Comparison of ENCODE assay signal across 18 cellular contexts in genomic region chr15:70149667-70150404, GRCh38. TPM values are rescaled to one million over a fixed set of nuclear protein-coding genes. Genes with fewer than 3 reads are reported as not detected.
A peak's percentile ranks its signal among the peaks of the same experiment; 100 is the strongest.
DNase-seq lines count a peak whose midpoint lies in the region; ATAC-seq and TF ChIP-seq lines count a peak whose summit lies in the region.
"Had no signal": no experiment of that assay in that cellular context is flagged by ENCODE, and none has a peak within 500 bp of the region (broad histone marks: within the 10 kb centered on the region; RNA-seq: fewer than 3 reads in every experiment).

No MANE protein-coding gene starts in this region.

- peaks cover 5 to 15% (median 12%) of the 10 kb centered on the region in 3 donors for H3K27me3 Mint-ChIP-seq in CD14-positive monocyte (ENCODE audit: low read depth in 3 of 3)
- H3K27me3 Mint-ChIP-seq: activated CD4-positive, alpha-beta memory T cell treated with anti-CD3 and anti-CD28 coated beads for 36 hours had no signal

- H3K36me3 Mint-ChIP-seq in CD14-positive monocyte = no peaks in the 10 kb centered on the region
- H3K36me3 Mint-ChIP-seq: activated CD4-positive, alpha-beta memory T cell treated with anti-CD3 and anti-CD28 coated beads for 36 hours had no signal

- no peak overlapping the region for H2AFZ ChIP-seq in GM23248
- H2AFZ ChIP-seq in OCI-LY1 (ENCODE audit: low read length) = no peak overlapping the region

- H3K27ac Mint-ChIP-seq in CD14-positive monocyte = no peak overlapping the region
- H3K27ac Mint-ChIP-seq: activated CD4-positive, alpha-beta memory T cell treated with anti-CD3 and anti-CD28 coated beads for 36 hours; activated T-cell treated with anti-CD3 and anti-CD28 coated beads, Interleukin-2, amount 50 U/mL, for 72 hours had no signal

- H3K79me2 ChIP-seq in GM23248 (ENCODE audit: insufficient read depth) (no peaks in the 10 kb centered on the region), OCI-LY1 (ENCODE audit: insufficient read depth, low read length) (no peaks in the 10 kb centered on the region)

- H3K4me1 Mint-ChIP-seq in CD14-positive monocyte = peaks cover 28% of the 10 kb centered on the region

- H4K20me1 ChIP-seq in GM23248 (ENCODE audit: insufficient read depth) (no peaks in the 10 kb centered on the region), OCI-LY1 (ENCODE audit: insufficient read depth, low read length) (no peaks in the 10 kb centered on the region)
- H4K20me1 ChIP-seq: BLaER1 had no signal

- H3K9ac ChIP-seq in GM23248 (no peak overlapping the region), OCI-LY1 (ENCODE audit: low read length) (no peak overlapping the region)
- H3K9ac ChIP-seq: BLaER1 had no signal

- H3K9me2 ChIP-seq in GM23248 (ENCODE audit: insufficient read depth) = no peaks in the 10 kb centered on the region
- no peaks in the 10 kb centered on the region for H3K9me2 ChIP-seq in OCI-LY1 (ENCODE audit: low read depth, low read length)

- no peaks in the 10 kb centered on the region for H3K9me3 ChIP-seq in GM23248 (ENCODE audit: low read depth)
- H3K9me3 ChIP-seq in OCI-LY1 (ENCODE audit: low read length) = no peaks in the 10 kb centered on the region
- H3K9me3 ChIP-seq: BLaER1, right lobe of liver had no signal

- in situ Hi-C loops in GM23248 (cut with MboI) = no loop called here
- in situ Hi-C loops in astrocyte of the spinal cord (cut with HindIII; ENCODE audit: low sequenced_read_pairs) = no loop called here

- H3K27ac ChIP-seq in GM23248 = no peak overlapping the region
- no peak overlapping the region for H3K27ac ChIP-seq in OCI-LY1 (ENCODE audit: low read depth, low read length, poor library complexity, severe bottlenecking)
- H3K27ac ChIP-seq: BLaER1, right lobe of liver had no signal

- TF ChIP-seq CTCF in OCI-LY1 (IDR thresholded peaks at IDR 0.05; ENCODE audit: low read length) (0 out of 2 replicates have a peak, but pooled peaks have one; percentile 24), astrocyte of the spinal cord (IDR thresholded peaks at IDR 0.05; ENCODE audit: low read depth, low read length) (no peak), CD14-positive monocyte (IDR thresholded peaks at IDR 0.05) (no peak)

- 77 to 89% methylated on average over 4 of the region's 4 CpGs for WGBS in GM23248 (ENCODE audit: low coverage in 1 of 2, low lambda C conversion rate in 2 of 2, missing lambda C conversion rate in 2 of 2), 2 experiments

- no peak for ATAC-seq in GM21619 (IDR thresholded peaks at IDR 0.05; ENCODE audit: unreplicated experiment)
- ATAC-seq: activated T-cell treated with anti-CD3 and anti-CD28 coated beads, Interleukin-2, amount 50 U/mL, for 72 hours had no signal

- no peak overlapping the region for H3K4me2 ChIP-seq in GM23248 (ENCODE audit: unreplicated experiment)
- H3K4me2 ChIP-seq in OCI-LY1 (ENCODE audit: low read length) = no peak overlapping the region
- H3K4me2 ChIP-seq: BLaER1 had no signal

- H3K36me3 ChIP-seq in GM23248 (ENCODE audit: low read depth) (no peaks in the 10 kb centered on the region), OCI-LY1 (ENCODE audit: insufficient read depth, low read length) (no peaks in the 10 kb centered on the region)
- H3K36me3 ChIP-seq: BLaER1, right lobe of liver had no signal

- H3K27me3 ChIP-seq in GM23248 (replicated peaks; ENCODE audit: insufficient read depth) = peaks cover 13% of the 10 kb centered on the region; the same call in 1 of the 2 replicates
- peaks cover 9% of the 10 kb centered on the region for H3K27me3 ChIP-seq in OCI-LY1 (ENCODE audit: insufficient read depth, low read length)
- H3K27me3 ChIP-seq: BLaER1, right lobe of liver had no signal

- intact Hi-C loops in CD14-positive monocyte (cut with micrococcal nuclease) = loop anchor here in 1 of 2 donors (10.0 kb wide), 1 partner anchor 95 kb away; no protein-coding TSS in a partner anchor

- peaks cover 0 to 4% (median 0%) of the 10 kb centered on the region in 7 donors for H3K9me3 Mint-ChIP-seq in CD14-positive monocyte
- H3K9me3 Mint-ChIP-seq: activated CD4-positive, alpha-beta memory T cell treated with anti-CD3 and anti-CD28 coated beads for 36 hours; activated T-cell treated with anti-CD3 and anti-CD28 coated beads, Interleukin-2, amount 50 U/mL, for 72 hours had no signal

- no peaks in the 10 kb centered on the region for H3K4me1 ChIP-seq in GM23248 (ENCODE audit: insufficient read depth)
- H3K4me1 ChIP-seq in OCI-LY1 (ENCODE audit: insufficient read depth, low read length, severe bottlenecking) = no peaks in the 10 kb centered on the region

- H3K4me3 ChIP-seq in GM23248 (no peak overlapping the region), OCI-LY1 (ENCODE audit: low read depth, low read length, poor library complexity, severe bottlenecking) (no peak overlapping the region), astrocyte of the spinal cord (ENCODE audit: low read depth, low read length) (no peak overlapping the region)
- H3K4me3 ChIP-seq: BLaER1, right lobe of liver had no signal

- H3F3A ChIP-seq in GM23248 (ENCODE audit: insufficient read depth) (no peaks in the 10 kb centered on the region), OCI-LY1 (ENCODE audit: insufficient read depth, low read length) (no peaks in the 10 kb centered on the region)

- no peak overlapping the region for H3K4me3 Mint-ChIP-seq in CD14-positive monocyte
- H3K4me3 Mint-ChIP-seq: activated CD4-positive, alpha-beta memory T cell treated with anti-CD3 and anti-CD28 coated beads for 36 hours; activated T-cell treated with anti-CD3 and anti-CD28 coated beads, Interleukin-2, amount 50 U/mL, for 72 hours had no signal

- peak; percentile 64 for DNase-seq in GM23248
- peak; percentile 50 for DNase-seq in astrocyte of the spinal cord (ENCODE audit: low read depth, low spot score)
- peak; percentile 46 for DNase-seq in kidney tubule cell (ENCODE audit: low spot score)
- DNase-seq in T-helper 9 cell = no peak
- no peak for DNase-seq in ecto neural progenitor cell (ENCODE audit: low spot score)
- no peak for DNase-seq in CD14-positive monocyte (ENCODE audit: low spot score)
- DNase-seq: activated CD4-positive, alpha-beta memory T cell treated with anti-CD3 and anti-CD28 coated beads for 36 hours; activated T-cell treated with anti-CD3 and anti-CD28 coated beads, Interleukin-2, amount 50 U/mL, for 72 hours; DMS79; head of caudate nucleus; NCI-H1048; NCI-H82; right lobe of liver; SIG-M5; stimulated activated CD4-positive, alpha-beta T cell treated with anti-CD3 and anti-CD28 coated beads, Interleukin-2, amount 100 ng/mL, for 48 hours had no signal

RNA-seq across cellular contexts. Expression of gene TLE3, which starts 52.1 kb away (rescaled TPM):
- 25.3 and 37.6 TPM in 2 replicates for total RNA-seq in GM23248 (2014; rRNA removed; shearing (Covaris generic))
- polyA plus RNA-seq in GM23248 (2016; fragmentation: Nextera tagmentation; extraction: Ambion mirVana) (9.8 and 11.7 TPM in 2 replicates), CD14-positive monocyte (10 to 100 TPM; 12.8 to 23.6 TPM)

Comparison
In these comparisons a context has a peak if more than half of its experiments do, and no peak if none do; other contexts are left out.
1. DNase-seq: peak in GM23248 (single experiment), astrocyte of the spinal cord (single experiment) and kidney tubule cell (single experiment); none in T-helper 9 cell (single experiment), ecto neural progenitor cell (single experiment) and CD14-positive monocyte (single experiment).